In genomic region chr15:40285151-40285898, GRCh38 we compare ENCODE assay signal across 2 cellular contexts.
TF ChIP-seq lines count a peak whose summit lies in the region.

No MANE protein-coding gene starts in this region.

TF ChIP-seq in GM23338, 12 proteins besides CTCF, POLR2A, EP300 and RAD21:
- TF ChIP-seq JUNB (IDR thresholded peaks at IDR 0.05; ENCODE audit: unreplicated experiment) = no peak
- TF ChIP-seq STAT1 (IDR thresholded peaks at IDR 0.05; ENCODE audit: unreplicated experiment) = no peak

TF ChIP-seq in SK-N-SH, 30 proteins besides CTCF, POLR2A, EP300 and RAD21:
- no peak for TF ChIP-seq FOSL2 (IDR thresholded peaks at IDR 0.05; ENCODE audit: borderline replicate concordance, low read depth)
- no peak for TF ChIP-seq RFX5 (IDR thresholded peaks at IDR 0.05; ENCODE audit: low read length)
